10 cellular contexts compared by ENCODE assay signal in genomic region chr6:33586108-33586640, GRCh38. TPM values are rescaled to one million over a fixed set of nuclear protein-coding genes. Genes with fewer than 3 reads are reported as not detected.
DNase-seq lines count a peak whose midpoint lies in the region; ATAC-seq and TF ChIP-seq lines count a peak whose summit lies in the region.
"Had no signal": no experiment of that assay in that cellular context is flagged by ENCODE, and none has a peak within 500 bp of the region (broad histone marks: within the 10 kb centered on the region; RNA-seq: fewer than 3 reads in every experiment).

No MANE protein-coding gene starts in this region.

- no peaks in the 10 kb centered on the region for H3K27me3 Mint-ChIP-seq in T-cell

- TF ChIP-seq CTCF in heart right ventricle (IDR thresholded peaks at IDR 0.05) (no peak), upper lobe of right lung (IDR thresholded peaks at IDR 0.05) (no peak)

- H3K9me3 Mint-ChIP-seq in T-cell = no peaks in the 10 kb centered on the region
- H3K9me3 Mint-ChIP-seq: endodermal cell had no signal

- H3K36me3 Mint-ChIP-seq in T-cell = no peaks in the 10 kb centered on the region

- H3K27me3 ChIP-seq in heart right ventricle = no peaks in the 10 kb centered on the region
- H3K27me3 ChIP-seq in upper lobe of right lung = no peaks in the 10 kb centered on the region

- peaks cover 16 to 44% (median 35%) of the 10 kb centered on the region in 9 donors for H3K4me1 ChIP-seq in heart right ventricle
- H3K4me1 ChIP-seq in upper lobe of right lung = peaks cover 28% of the 10 kb centered on the region

- peak overlapping the region in 6 of 10 donors; percentile 2 to 58 (median 28) for H3K27ac ChIP-seq in heart right ventricle
- H3K27ac ChIP-seq in upper lobe of right lung = no peak overlapping the region
- H3K27ac ChIP-seq: C4-2B had no signal

- DNase-seq in heart right ventricle (no peak), left ventricle myocardium superior (no peak), T-cell (no peak), islet precursor cell (peak; percentile 52), upper lobe of right lung (no peak)
- no peak for DNase-seq in activated CD4-positive, CD25-positive, alpha-beta regulatory T cell treated with anti-CD3 and anti-CD28 coated beads, Interleukin-2, amount 50 U/mL, for 72 hours

- H3K36me3 ChIP-seq in heart right ventricle = no peaks in the 10 kb centered on the region
- no peaks in the 10 kb centered on the region for H3K36me3 ChIP-seq in upper lobe of right lung

- H3K4me3 Mint-ChIP-seq in T-cell = peak overlapping the region in 2 of 3 donors; percentile 31 to 50
- H3K4me3 Mint-ChIP-seq: endodermal cell had no signal

- peaks cover 17 to 29% (median 19%) of the 10 kb centered on the region in 3 donors for H3K4me1 Mint-ChIP-seq in T-cell

- H3K4me3 ChIP-seq in heart right ventricle (peak overlapping the region in 3 of 10 donors; percentile 8 to 23 (median 15)), upper lobe of right lung (peak overlapping the region; percentile 14)

- intact Hi-C loops in heart right ventricle (cut with DNase I) (loop anchor here (2.0 to 10.0 kb wide), 14 partner anchors 36 to 569 kb away; partner anchors contain the start of genes ITPR3 (in 2 of the 10) and GRM4 (in 1 of the 10)), left ventricle myocardium superior (cut with micrococcal nuclease) (loop anchor here (5.0 kb wide), 1 partner anchor 116 kb away; no protein-coding TSS in a partner anchor), upper lobe of right lung (cut with DNase I) (loop anchor here (10.0 kb wide), 1 partner anchor 109 kb away; no protein-coding TSS in a partner anchor)

- ATAC-seq in heart right ventricle (no peak), left ventricle myocardium superior (no peak), T-cell (replicated peaks in 1 of 4) (peak in 3 of 4 experiments; percentile 2 to 17 (median 6)), upper lobe of right lung (no peak), GM21529 (IDR thresholded peaks at IDR 0.05; ENCODE audit: unreplicated experiment) (no peak), HG03280 (IDR thresholded peaks at IDR 0.05; ENCODE audit: unreplicated experiment) (no peak)

- 74 to 81% methylated on average over 9 of the region's 9 CpGs for WGBS in heart right ventricle, 2 donors

- CTCF ChIA-PET in T-cell (lab: Charles Lee) = interaction anchor here (0.6 to 2.8 kb wide), 6 partner anchors 15 to 123 kb away, joined by 3 to 10 read pairs (median 4); no protein-coding TSS in a partner anchor

- POLR2A ChIA-PET in T-cell (lab: Charles Lee) = no interaction called here

- peak overlapping the region; percentile 90 for H3K27ac Mint-ChIP-seq in T-cell
- H3K27ac Mint-ChIP-seq: endodermal cell had no signal

- no peaks in the 10 kb centered on the region for H3K9me3 ChIP-seq in heart right ventricle
- no peaks in the 10 kb centered on the region for H3K9me3 ChIP-seq in upper lobe of right lung

RNA-seq across cellular contexts. Expression of gene BAK1, which starts 6.1 kb away (rescaled TPM):
- total RNA-seq in heart right ventricle (10 to 100 TPM; 16.0 to 26.4 (median 18.7) TPM), left ventricle myocardium superior (23.1 TPM), T-cell (10 to 100 TPM; 22.9 to 31.6 (median 27.9) TPM), upper lobe of right lung (19.1 TPM)
- 10 to 100 TPM; 12.6 to 37.6 TPM for polyA plus RNA-seq in heart right ventricle

RNA-seq across cellular contexts. Expression of gene ITPR3, which starts 34.9 kb away (rescaled TPM):
- 10 to 100 TPM in 1 of 10 donors, 1 to 10 TPM in 9; 3.2 to 16.7 (median 5.5) TPM for total RNA-seq in heart right ventricle
- polyA plus RNA-seq in heart right ventricle = 10 to 100 TPM in 1 of 2 donors, 1 to 10 TPM in 1; 7.8 to 12.6 TPM
- 6.1 TPM for total RNA-seq in left ventricle myocardium superior
- total RNA-seq in T-cell = 10 to 100 TPM; 49.2 to 63.6 (median 62.4) TPM
- 111 TPM for total RNA-seq in upper lobe of right lung

Comparison
In these comparisons a context has a peak if more than half of its experiments do, and no peak if none do; other contexts are left out.
1. ATAC-seq: peak in T-cell (3 of 4); none in heart right ventricle (0 of 8), left ventricle myocardium superior (single experiment), upper lobe of right lung (single experiment), GM21529 (single experiment) and HG03280 (single experiment).